ENCODE assay signal across 8 cellular contexts in genomic region chr2:31319391-31320175, GRCh38.
DNase-seq lines count a peak whose midpoint lies in the region; ATAC-seq and TF ChIP-seq lines count a peak whose summit lies in the region.

No MANE protein-coding gene starts in this region.

- H3K36me3 Mint-ChIP-seq in activated T-helper 17 cell treated with anti-CD3 and anti-CD28 coated beads, Interleukin-2, amount 50 U/mL, for 72 hours (ENCODE audit: low read depth): no peaks in the 10 kb centered on the region
- no peaks in the 10 kb centered on the region for H3K36me3 Mint-ChIP-seq in memory B cell

- H3K4me1 Mint-ChIP-seq in activated T-helper 17 cell treated with anti-CD3 and anti-CD28 coated beads, Interleukin-2, amount 50 U/mL, for 72 hours: peaks cover 57% of the 10 kb centered on the region
- H3K4me1 Mint-ChIP-seq in memory B cell: peaks cover 38% of the 10 kb centered on the region

- H2AFZ ChIP-seq in Loucy (ENCODE audit: low read length): 0 out of 2 replicates have a peak overlapping the region, but pooled peaks have one; percentile 1

- H3K9ac ChIP-seq in Loucy (ENCODE audit: low read depth, low read length, poor library complexity, severe bottlenecking): peak overlapping the region; percentile 17

- H3K4me2 ChIP-seq in Loucy (ENCODE audit: low read depth, low read length, poor library complexity, severe bottlenecking): peak overlapping the region; percentile 73

- peak overlapping the region; percentile 57 for H3K4me3 ChIP-seq in Loucy (ENCODE audit: low read length, poor library complexity, severe bottlenecking)
- no peak overlapping the region for H3K4me3 ChIP-seq in uterus
- H3K4me3 ChIP-seq in H7 (ENCODE audit: insufficient read depth, low read depth, low read length): no peak overlapping the region

- H3K36me3 ChIP-seq in Loucy (ENCODE audit: insufficient read depth, low read length) (no peaks in the 10 kb centered on the region), uterus (no peaks in the 10 kb centered on the region), H7 (replicated peaks; ENCODE audit: control insufficient read depth, insufficient read depth, low read length) (no peaks in the 10 kb centered on the region)

- H3K79me2 ChIP-seq in Loucy (ENCODE audit: insufficient read depth, low read length): no peaks in the 10 kb centered on the region

- no peaks in the 10 kb centered on the region for H3K9me2 ChIP-seq in Loucy (replicated peaks; ENCODE audit: low read depth, low read length)

- no peaks in the 10 kb centered on the region for H3K9me3 Mint-ChIP-seq in activated T-helper 17 cell treated with anti-CD3 and anti-CD28 coated beads, Interleukin-2, amount 50 U/mL, for 72 hours
- no peaks in the 10 kb centered on the region for H3K9me3 Mint-ChIP-seq in memory B cell

- no peak overlapping the region for H3K27ac ChIP-seq in uterus

- TF ChIP-seq POLR2A in uterus (IDR thresholded peaks at IDR 0.05): no peak

- H3K27me3 ChIP-seq in Loucy (ENCODE audit: insufficient read depth, low read length, poor library complexity, severe bottlenecking) (no peaks in the 10 kb centered on the region), uterus (no peaks in the 10 kb centered on the region), H7 (ENCODE audit: control insufficient read depth, insufficient read depth, low read length) (no peaks in the 10 kb centered on the region)

- H3K27ac Mint-ChIP-seq in activated T-helper 17 cell treated with anti-CD3 and anti-CD28 coated beads, Interleukin-2, amount 50 U/mL, for 72 hours: peak overlapping the region; percentile 75
- H3K27ac Mint-ChIP-seq in memory B cell: peak overlapping the region; percentile 86

- TF ChIP-seq CTCF in Loucy (conservative IDR thresholded peaks at IDR 0.05; ENCODE audit: low read length) (no peak), uterus (IDR thresholded peaks at IDR 0.05) (no peak)

- H3F3A ChIP-seq in Loucy (ENCODE audit: low read depth): 0 out of 2 replicates have a peak, but pooled peaks cover 9% of the 10 kb centered on the region

- intact Hi-C loops in uterus (cut with DNase I; ENCODE audit: low total_unique reads): no loop called here

- peak overlapping the region; percentile 60 for H3K4me3 Mint-ChIP-seq in activated T-helper 17 cell treated with anti-CD3 and anti-CD28 coated beads, Interleukin-2, amount 50 U/mL, for 72 hours
- H3K4me3 Mint-ChIP-seq in memory B cell: peak overlapping the region; percentile 67

- no peaks in the 10 kb centered on the region for H4K20me1 ChIP-seq in Loucy (ENCODE audit: insufficient read depth, low read length, poor library complexity, severe bottlenecking)

- peak; percentile 56 for ATAC-seq in GM19328 (IDR thresholded peaks at IDR 0.05; ENCODE audit: unreplicated experiment)
- ATAC-seq in activated T-helper 17 cell treated with anti-CD3 and anti-CD28 coated beads, Interleukin-2, amount 50 U/mL, for 72 hours (replicated peaks): peak; percentile 78
- peak; percentile 41 for ATAC-seq in memory B cell (ENCODE audit: low read depth)

- H3K9me3 ChIP-seq in Loucy (ENCODE audit: insufficient read depth, low read depth, low read length) (no peaks in the 10 kb centered on the region), uterus (no peaks in the 10 kb centered on the region)

- DNase-seq in AG20443 (ENCODE audit: low spot score) (peak; percentile 25), memory B cell (ENCODE audit: low spot score in 2 of 2) (no peak), uterus (no peak), H7 (no peak), NCI-H2107 treated with DMSO at 0.1 percent for 48 hours (lab: John Stamatoyannopoulos, UW; ENCODE audit: unreplicated experiment) (no peak)

- H3K27me3 Mint-ChIP-seq in activated T-helper 17 cell treated with anti-CD3 and anti-CD28 coated beads, Interleukin-2, amount 50 U/mL, for 72 hours: no peaks in the 10 kb centered on the region
- H3K27me3 Mint-ChIP-seq in memory B cell: no peaks in the 10 kb centered on the region

- H3K4me1 ChIP-seq in Loucy (ENCODE audit: insufficient read depth, low read length, poor library complexity, severe bottlenecking): peaks cover 73% of the 10 kb centered on the region
- H3K4me1 ChIP-seq in uterus: no peaks in the 10 kb centered on the region
